9 cellular contexts compared by ENCODE assay signal in genomic region chr2:179107737-179108136, GRCh38. TPM values are rescaled to one million over a fixed set of nuclear protein-coding genes. Genes with fewer than 3 reads are reported as not detected.
DNase-seq lines count a peak whose midpoint lies in the region; ATAC-seq, FAIRE-seq and TF ChIP-seq lines count a peak whose summit lies in the region.
"Had no signal": no experiment of that assay in that cellular context is flagged by ENCODE, and none has a peak within 500 bp of the region (broad histone marks: within the 10 kb centered on the region; RNA-seq: fewer than 3 reads in every experiment).

No MANE protein-coding gene starts in this region.

- intact Hi-C loops in pancreas (cut with DNase I), result no loop called here

- H3K36me3 ChIP-seq in pancreas (peaks cover 0 to 7% (median 0%) of the 10 kb centered on the region in 3 donors), BE2C (no peaks in the 10 kb centered on the region)

- peak; percentile 56 for FAIRE-seq in pancreas (lab: Jason Lieb, UNC)

- DNase-seq in activated naive CD8-positive, alpha-beta T cell treated with anti-CD3 and anti-CD28 coated beads, Interleukin-2, amount 10 ng/mL, durations not matched to agents 7 days and 5 days, result no peak
- DNase-seq in pancreas (no peak), BE2C (no peak), NOMO-1 (lab: John Stamatoyannopoulos, UW; ENCODE audit: unreplicated experiment in 2 of 2) (no peak), middle frontal gyrus (ENCODE audit: extremely low spot score, low spot score) (no peak)
- DNase-seq: adrenal gland, left cardiac atrium had no signal

- peaks cover 1% of the 10 kb centered on the region for H3K9me3 Mint-ChIP-seq in activated naive CD8-positive, alpha-beta T cell treated with anti-CD3 and anti-CD28 coated beads, Interleukin-2, amount 10 ng/mL, durations not matched to agents 7 days and 5 days

- POLR2A ChIA-PET in activated naive CD8-positive, alpha-beta T cell treated with anti-CD3 and anti-CD28 coated beads, Interleukin-2, amount 10 ng/mL, durations not matched to agents 7 days and 5 days (lab: Charles Lee), result no interaction called here

- H3K4me1 Mint-ChIP-seq in activated naive CD8-positive, alpha-beta T cell treated with anti-CD3 and anti-CD28 coated beads, Interleukin-2, amount 10 ng/mL, durations not matched to agents 7 days and 5 days, result peaks cover 33% of the 10 kb centered on the region

- ATAC-seq in GM18909 (IDR thresholded peaks at IDR 0.05; ENCODE audit: poor library complexity, unreplicated experiment) (peak; percentile 48), HG03108 (IDR thresholded peaks at IDR 0.05; ENCODE audit: unreplicated experiment) (peak; percentile 61), pancreas (peak; percentile 12 to 65 (median 48))
- ATAC-seq in activated naive CD8-positive, alpha-beta T cell treated with anti-CD3 and anti-CD28 coated beads, Interleukin-2, amount 10 ng/mL, durations not matched to agents 7 days and 5 days (ENCODE audit: low read depth), result peak; percentile 87
- ATAC-seq: left cardiac atrium had no signal

- H3K9me3 ChIP-seq in pancreas (no peaks in the 10 kb centered on the region), BE2C (no peaks in the 10 kb centered on the region)
- H3K9me3 ChIP-seq: adrenal gland had no signal

- H3K36me3 Mint-ChIP-seq in activated naive CD8-positive, alpha-beta T cell treated with anti-CD3 and anti-CD28 coated beads, Interleukin-2, amount 10 ng/mL, durations not matched to agents 7 days and 5 days, result peaks cover 25% of the 10 kb centered on the region

- peak overlapping the region; percentile 73 for H3K4me3 Mint-ChIP-seq in activated naive CD8-positive, alpha-beta T cell treated with anti-CD3 and anti-CD28 coated beads, Interleukin-2, amount 10 ng/mL, durations not matched to agents 7 days and 5 days

- H3K4me1 ChIP-seq in pancreas (peaks cover 0 to 20% (median 0%) of the 10 kb centered on the region in 3 donors), BE2C (no peaks in the 10 kb centered on the region)

- H3K27me3 Mint-ChIP-seq in activated naive CD8-positive, alpha-beta T cell treated with anti-CD3 and anti-CD28 coated beads, Interleukin-2, amount 10 ng/mL, durations not matched to agents 7 days and 5 days, result no peaks in the 10 kb centered on the region

- H3K27me3 ChIP-seq in pancreas (no peaks in the 10 kb centered on the region), BE2C (no peaks in the 10 kb centered on the region)
- H3K27me3 ChIP-seq: adrenal gland had no signal

- TF ChIP-seq CTCF in pancreas (IDR thresholded peaks at IDR 0.05), result no peak
- no peak for TF ChIP-seq CTCF in BE2C (IDR thresholded peaks at IDR 0.05; ENCODE audit: low read depth, low read length)

- peak overlapping the region in 2 of 4 donors; percentile 34 to 37 for H3K27ac ChIP-seq in pancreas
- H3K27ac ChIP-seq: adrenal gland had no signal

- peak overlapping the region; percentile 84 for H3K27ac Mint-ChIP-seq in activated naive CD8-positive, alpha-beta T cell treated with anti-CD3 and anti-CD28 coated beads, Interleukin-2, amount 10 ng/mL, durations not matched to agents 7 days and 5 days

- H3K4me3 ChIP-seq in pancreas (no peak overlapping the region), BE2C (ENCODE audit: low read depth, low read length) (no peak overlapping the region)
- H3K4me3 ChIP-seq: adrenal gland had no signal

RNA-seq across cellular contexts. Expression of gene CCDC141, which starts 57.8 kb away (rescaled TPM):
- total RNA-seq in activated naive CD8-positive, alpha-beta T cell treated with anti-CD3 and anti-CD28 coated beads, Interleukin-2, amount 10 ng/mL, durations not matched to agents 7 days and 5 days, result 10 to 100 TPM; 11.8 to 15.0 TPM
- 10 to 100 TPM in 1 of 6 donors, 1 to 10 TPM in 5; 3.9 to 11.3 (median 6.4) TPM for total RNA-seq in pancreas
- 1 to 10 TPM in 1 of 2 donors, under 1 TPM in 1; 0.66 to 2.4 TPM for polyA plus RNA-seq in pancreas
- 0.06 TPM for polyA plus RNA-seq in BE2C (2012; ENCODE audit: insufficient read depth, insufficient read length, low read depth)
